ENCODE assay signal across 20 cellular contexts in genomic region chr5:174221454-174221853, GRCh38.
DNase-seq lines count a peak whose midpoint lies in the region; ATAC-seq and TF ChIP-seq lines count a peak whose summit lies in the region.
"Had no signal": no experiment of that assay in that cellular context is flagged by ENCODE, and none has a peak within 500 bp of the region (broad histone marks: within the 10 kb centered on the region; RNA-seq: fewer than 3 reads in every experiment).

No MANE protein-coding gene starts in this region.

- no peak overlapping the region for H3K4me2 ChIP-seq in neuronal stem cell (ENCODE audit: insufficient read depth, low read length, poor library complexity, severe bottlenecking)
- H3K4me2 ChIP-seq: A549; BLaER1 treated with 17β-estradiol and CSF1 and Interleukin-3, amounts not matched to agents 10 nM and 100 nM had no signal

- no peak overlapping the region for H3K27ac ChIP-seq in neuronal stem cell (replicated peaks; ENCODE audit: low read length)
- no peak overlapping the region for H3K27ac ChIP-seq in CD4-positive, alpha-beta T cell (ENCODE audit: low read depth, low read length)
- H3K27ac ChIP-seq: 22Rv1; A549; BLaER1 treated with 17β-estradiol and CSF1 and Interleukin-3, amounts not matched to agents 10 nM and 100 nM; C4-2B had no signal

- intact Hi-C loops in CD4-positive, alpha-beta T cell (cut with DNase I, micrococcal nuclease): no loop called here

- no peak overlapping the region for H3K4me3 ChIP-seq in neuronal stem cell (ENCODE audit: low read length in 2 of 2)
- H3K4me3 ChIP-seq: A549; BLaER1 treated with 17β-estradiol and CSF1 and Interleukin-3, amounts not matched to agents 10 nM and 100 nM had no signal

- no peak for TF ChIP-seq CTCF in CD4-positive, alpha-beta T cell (IDR thresholded peaks at IDR 0.05)

- WGBS in neuronal stem cell (ENCODE audit: extremely low coverage in 2 of 2, insufficient read length in 2 of 2, insufficient replicate concordance in 1 of 2), 2 donors: no CpG with 5 or more reads among the region's 2 CpGs

- no peaks in the 10 kb centered on the region for H3K36me3 Mint-ChIP-seq in CD4-positive, alpha-beta T cell (ENCODE audit: low read depth)
- H3K36me3 Mint-ChIP-seq: CD4-positive, alpha-beta memory T cell; CD8-positive, alpha-beta memory T cell had no signal

- DNase-seq in NCI-H2171 treated with DMSO at 0.1 percent for 48 hours (lab: John Stamatoyannopoulos, UW) (peak; percentile 1), NCI-H2171 (lab: John Stamatoyannopoulos, UW) (no peak), NCI-H82 (lab: John Stamatoyannopoulos, UW) (peak; percentile 93), SK-N-DZ (ENCODE audit: low spot score) (peak; percentile 52), neuronal stem cell (ENCODE audit: low spot score) (no peak), DMS153 (lab: John Stamatoyannopoulos, UW) (no peak)
- DNase-seq in CD4-positive, alpha-beta T cell: no peak
- DNase-seq in activated CD4-positive, alpha-beta T cell treated with anti-CD3 and anti-CD28 coated beads, Interleukin-2, amount 50 U/mL, for 48 hours: no peak
- DNase-seq: AML-193; CD4-positive, alpha-beta memory T cell; CD8-positive, alpha-beta memory T cell; COR-L47; DMS 273 treated with DMSO at 0.1 percent for 48 hours; DMS79 treated with DMSO at 0.1 percent for 48 hours; GF-D8 had no signal

- H2BK12ac ChIP-seq in neuronal stem cell (ENCODE audit: low read length): no peak overlapping the region

- H3K4me1 Mint-ChIP-seq in CD4-positive, alpha-beta T cell (ENCODE audit: low read depth): no peaks in the 10 kb centered on the region
- H3K4me1 Mint-ChIP-seq: B cell; CD4-positive, alpha-beta memory T cell; CD8-positive, alpha-beta memory T cell had no signal

- H3K23ac ChIP-seq in neuronal stem cell (ENCODE audit: low read depth, low read length, poor library complexity): no peak overlapping the region

- ATAC-seq in CD4-positive, alpha-beta T cell (ENCODE audit: poor library complexity): no peak
- ATAC-seq: A549 had no signal

- no peaks in the 10 kb centered on the region for H3K79me1 ChIP-seq in neuronal stem cell (ENCODE audit: low read depth, low read length)

- peaks cover 19% of the 10 kb centered on the region for H3K27me3 Mint-ChIP-seq in CD4-positive, alpha-beta T cell

- no peak overlapping the region for H2BK15ac ChIP-seq in neuronal stem cell (ENCODE audit: low read length)

- H3K9ac ChIP-seq in neuronal stem cell (ENCODE audit: low read depth, low read length, poor library complexity): no peak overlapping the region
- H3K9ac ChIP-seq: BLaER1 treated with 17β-estradiol and CSF1 and Interleukin-3, amounts not matched to agents 10 nM and 100 nM had no signal

- H4K8ac ChIP-seq in neuronal stem cell (ENCODE audit: low read depth, low read length): no peak overlapping the region

- peaks cover 0 to 3% of the 10 kb centered on the region in 2 donors for H3K4me1 ChIP-seq in neuronal stem cell (ENCODE audit: control insufficient read depth in 2 of 2, insufficient read depth in 1 of 2, low read depth in 1 of 2, low read length in 2 of 2)
- H3K4me1 ChIP-seq: A549 had no signal

- no peak overlapping the region for H2BK5ac ChIP-seq in neuronal stem cell (ENCODE audit: low read length)

- no peaks in the 10 kb centered on the region for H3K9me3 ChIP-seq in neuronal stem cell (replicated peaks in 1 of 2; ENCODE audit: control insufficient read depth in 2 of 2, insufficient read depth in 1 of 2, low read depth in 1 of 2, low read length in 2 of 2)
- H3K9me3 ChIP-seq in CD4-positive, alpha-beta T cell (ENCODE audit: control insufficient read depth, low read length): no peaks in the 10 kb centered on the region
- H3K9me3 ChIP-seq: A549 had no signal

- no peak overlapping the region for H2BK120ac ChIP-seq in neuronal stem cell (ENCODE audit: low read depth, low read length)

- H2AFZ ChIP-seq in neuronal stem cell (ENCODE audit: low read length): no peak overlapping the region

- POLR2A ChIA-PET in CD4-positive, alpha-beta T cell (lab: Charles Lee): no interaction called here

- H3K27me3 ChIP-seq in neuronal stem cell (ENCODE audit: control insufficient read depth in 3 of 3, insufficient read depth in 3 of 3, low read depth in 1 of 3, low read length in 3 of 3): no peaks in the 10 kb centered on the region
- no peaks in the 10 kb centered on the region for H3K27me3 ChIP-seq in CD4-positive, alpha-beta T cell (ENCODE audit: control insufficient read depth, insufficient read depth, low read length)
- H3K27me3 ChIP-seq: BLaER1 treated with 17β-estradiol and CSF1 and Interleukin-3, amounts not matched to agents 10 nM and 100 nM had no signal

- H3K18ac ChIP-seq in neuronal stem cell (ENCODE audit: low read length): no peak overlapping the region

- CTCF ChIA-PET in CD4-positive, alpha-beta T cell (lab: Charles Lee): no interaction called here

- no peaks in the 10 kb centered on the region for H3K9me3 Mint-ChIP-seq in CD4-positive, alpha-beta T cell

- peak overlapping the region; percentile 22 for H2AK5ac ChIP-seq in neuronal stem cell (ENCODE audit: low read depth, low read length)

- H3K4ac ChIP-seq in neuronal stem cell (ENCODE audit: low read length): no peak overlapping the region

- H3K4me3 Mint-ChIP-seq in CD4-positive, alpha-beta T cell: no peak overlapping the region
- H3K4me3 Mint-ChIP-seq: B cell; CD4-positive, alpha-beta memory T cell; CD8-positive, alpha-beta memory T cell had no signal

- H3K36me3 ChIP-seq in neuronal stem cell (replicated peaks in 1 of 2; ENCODE audit: control insufficient read depth in 2 of 2, insufficient read depth in 2 of 2, low read length in 2 of 2): no peaks in the 10 kb centered on the region
- H3K36me3 ChIP-seq: BLaER1 treated with 17β-estradiol and CSF1 and Interleukin-3, amounts not matched to agents 10 nM and 100 nM had no signal

- no peak overlapping the region for H3K14ac ChIP-seq in neuronal stem cell (ENCODE audit: low read length)

- no peak overlapping the region for H4K91ac ChIP-seq in neuronal stem cell (ENCODE audit: low read depth, low read length, poor library complexity)

- no peak overlapping the region for H3K27ac Mint-ChIP-seq in CD4-positive, alpha-beta T cell
- H3K27ac Mint-ChIP-seq: B cell; CD4-positive, alpha-beta memory T cell; CD8-positive, alpha-beta memory T cell had no signal

Comparison
In these comparisons a context has a peak if more than half of its experiments do, and no peak if none do; other contexts are left out.
1. DNase-seq: peak in NCI-H2171 treated with DMSO at 0.1 percent for 48 hours (single experiment), NCI-H82 (single experiment) and SK-N-DZ (single experiment); none in NCI-H2171 (single experiment), neuronal stem cell (single experiment), CD4-positive, alpha-beta T cell (0 of 10), activated CD4-positive, alpha-beta T cell treated with anti-CD3 and anti-CD28 coated beads, Interleukin-2, amount 50 U/mL, for 48 hours (0 of 2) and DMS153 (single experiment).